1 cellular context compared by ENCODE assay signal in the genomic region with DNA sequence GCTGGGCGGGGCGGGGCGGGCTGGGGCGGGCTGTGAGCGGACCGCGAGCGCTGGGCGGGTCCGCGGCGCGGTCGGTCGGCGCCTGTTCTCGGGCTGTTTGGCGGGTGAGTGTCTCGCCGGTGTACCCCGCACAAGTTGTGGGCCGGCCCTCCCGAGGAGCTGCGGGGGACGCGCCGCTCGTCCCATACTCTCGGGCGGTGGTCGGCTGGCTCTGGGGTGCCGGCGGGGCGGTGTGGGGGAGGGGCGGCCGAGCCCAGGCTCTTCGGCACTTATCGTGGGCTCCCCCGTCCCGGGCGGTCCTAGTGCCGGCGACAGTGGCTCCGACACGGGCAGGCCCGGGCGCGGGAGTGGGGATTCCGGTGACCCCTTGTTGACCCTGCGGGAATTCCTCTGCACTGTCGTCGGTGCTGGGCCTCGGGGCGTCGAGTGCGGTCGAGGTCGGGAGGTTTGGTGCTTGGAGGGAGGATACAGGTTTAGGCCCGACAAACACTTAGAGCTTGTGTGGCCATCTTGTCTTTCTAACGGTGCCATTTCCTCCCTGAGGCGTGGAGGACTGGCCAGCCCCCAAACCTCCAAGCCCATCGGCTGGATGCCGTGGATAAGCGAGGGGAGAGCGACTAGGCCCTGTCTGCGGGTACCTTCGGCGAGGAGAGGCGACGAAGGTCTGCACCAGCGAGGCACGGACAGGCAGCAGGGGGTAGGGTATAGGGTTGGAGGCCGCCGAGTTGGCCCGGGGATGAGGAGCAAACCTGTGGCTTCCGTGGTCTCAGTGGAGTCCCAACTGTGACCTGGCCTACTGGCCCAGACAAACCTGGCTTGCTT.
TF ChIP-seq lines count a peak whose summit lies in the region.

A gene (plus strand): TSS at position 47 of the 822 bp plus-strand sequence. CDS start 8,308 bp downstream, outside the sequence.

TF ChIP-seq in K562, 482 proteins besides CTCF, POLR2A, EP300 and RAD21 (continues in another document):
- TF ChIP-seq, protein P1, sequence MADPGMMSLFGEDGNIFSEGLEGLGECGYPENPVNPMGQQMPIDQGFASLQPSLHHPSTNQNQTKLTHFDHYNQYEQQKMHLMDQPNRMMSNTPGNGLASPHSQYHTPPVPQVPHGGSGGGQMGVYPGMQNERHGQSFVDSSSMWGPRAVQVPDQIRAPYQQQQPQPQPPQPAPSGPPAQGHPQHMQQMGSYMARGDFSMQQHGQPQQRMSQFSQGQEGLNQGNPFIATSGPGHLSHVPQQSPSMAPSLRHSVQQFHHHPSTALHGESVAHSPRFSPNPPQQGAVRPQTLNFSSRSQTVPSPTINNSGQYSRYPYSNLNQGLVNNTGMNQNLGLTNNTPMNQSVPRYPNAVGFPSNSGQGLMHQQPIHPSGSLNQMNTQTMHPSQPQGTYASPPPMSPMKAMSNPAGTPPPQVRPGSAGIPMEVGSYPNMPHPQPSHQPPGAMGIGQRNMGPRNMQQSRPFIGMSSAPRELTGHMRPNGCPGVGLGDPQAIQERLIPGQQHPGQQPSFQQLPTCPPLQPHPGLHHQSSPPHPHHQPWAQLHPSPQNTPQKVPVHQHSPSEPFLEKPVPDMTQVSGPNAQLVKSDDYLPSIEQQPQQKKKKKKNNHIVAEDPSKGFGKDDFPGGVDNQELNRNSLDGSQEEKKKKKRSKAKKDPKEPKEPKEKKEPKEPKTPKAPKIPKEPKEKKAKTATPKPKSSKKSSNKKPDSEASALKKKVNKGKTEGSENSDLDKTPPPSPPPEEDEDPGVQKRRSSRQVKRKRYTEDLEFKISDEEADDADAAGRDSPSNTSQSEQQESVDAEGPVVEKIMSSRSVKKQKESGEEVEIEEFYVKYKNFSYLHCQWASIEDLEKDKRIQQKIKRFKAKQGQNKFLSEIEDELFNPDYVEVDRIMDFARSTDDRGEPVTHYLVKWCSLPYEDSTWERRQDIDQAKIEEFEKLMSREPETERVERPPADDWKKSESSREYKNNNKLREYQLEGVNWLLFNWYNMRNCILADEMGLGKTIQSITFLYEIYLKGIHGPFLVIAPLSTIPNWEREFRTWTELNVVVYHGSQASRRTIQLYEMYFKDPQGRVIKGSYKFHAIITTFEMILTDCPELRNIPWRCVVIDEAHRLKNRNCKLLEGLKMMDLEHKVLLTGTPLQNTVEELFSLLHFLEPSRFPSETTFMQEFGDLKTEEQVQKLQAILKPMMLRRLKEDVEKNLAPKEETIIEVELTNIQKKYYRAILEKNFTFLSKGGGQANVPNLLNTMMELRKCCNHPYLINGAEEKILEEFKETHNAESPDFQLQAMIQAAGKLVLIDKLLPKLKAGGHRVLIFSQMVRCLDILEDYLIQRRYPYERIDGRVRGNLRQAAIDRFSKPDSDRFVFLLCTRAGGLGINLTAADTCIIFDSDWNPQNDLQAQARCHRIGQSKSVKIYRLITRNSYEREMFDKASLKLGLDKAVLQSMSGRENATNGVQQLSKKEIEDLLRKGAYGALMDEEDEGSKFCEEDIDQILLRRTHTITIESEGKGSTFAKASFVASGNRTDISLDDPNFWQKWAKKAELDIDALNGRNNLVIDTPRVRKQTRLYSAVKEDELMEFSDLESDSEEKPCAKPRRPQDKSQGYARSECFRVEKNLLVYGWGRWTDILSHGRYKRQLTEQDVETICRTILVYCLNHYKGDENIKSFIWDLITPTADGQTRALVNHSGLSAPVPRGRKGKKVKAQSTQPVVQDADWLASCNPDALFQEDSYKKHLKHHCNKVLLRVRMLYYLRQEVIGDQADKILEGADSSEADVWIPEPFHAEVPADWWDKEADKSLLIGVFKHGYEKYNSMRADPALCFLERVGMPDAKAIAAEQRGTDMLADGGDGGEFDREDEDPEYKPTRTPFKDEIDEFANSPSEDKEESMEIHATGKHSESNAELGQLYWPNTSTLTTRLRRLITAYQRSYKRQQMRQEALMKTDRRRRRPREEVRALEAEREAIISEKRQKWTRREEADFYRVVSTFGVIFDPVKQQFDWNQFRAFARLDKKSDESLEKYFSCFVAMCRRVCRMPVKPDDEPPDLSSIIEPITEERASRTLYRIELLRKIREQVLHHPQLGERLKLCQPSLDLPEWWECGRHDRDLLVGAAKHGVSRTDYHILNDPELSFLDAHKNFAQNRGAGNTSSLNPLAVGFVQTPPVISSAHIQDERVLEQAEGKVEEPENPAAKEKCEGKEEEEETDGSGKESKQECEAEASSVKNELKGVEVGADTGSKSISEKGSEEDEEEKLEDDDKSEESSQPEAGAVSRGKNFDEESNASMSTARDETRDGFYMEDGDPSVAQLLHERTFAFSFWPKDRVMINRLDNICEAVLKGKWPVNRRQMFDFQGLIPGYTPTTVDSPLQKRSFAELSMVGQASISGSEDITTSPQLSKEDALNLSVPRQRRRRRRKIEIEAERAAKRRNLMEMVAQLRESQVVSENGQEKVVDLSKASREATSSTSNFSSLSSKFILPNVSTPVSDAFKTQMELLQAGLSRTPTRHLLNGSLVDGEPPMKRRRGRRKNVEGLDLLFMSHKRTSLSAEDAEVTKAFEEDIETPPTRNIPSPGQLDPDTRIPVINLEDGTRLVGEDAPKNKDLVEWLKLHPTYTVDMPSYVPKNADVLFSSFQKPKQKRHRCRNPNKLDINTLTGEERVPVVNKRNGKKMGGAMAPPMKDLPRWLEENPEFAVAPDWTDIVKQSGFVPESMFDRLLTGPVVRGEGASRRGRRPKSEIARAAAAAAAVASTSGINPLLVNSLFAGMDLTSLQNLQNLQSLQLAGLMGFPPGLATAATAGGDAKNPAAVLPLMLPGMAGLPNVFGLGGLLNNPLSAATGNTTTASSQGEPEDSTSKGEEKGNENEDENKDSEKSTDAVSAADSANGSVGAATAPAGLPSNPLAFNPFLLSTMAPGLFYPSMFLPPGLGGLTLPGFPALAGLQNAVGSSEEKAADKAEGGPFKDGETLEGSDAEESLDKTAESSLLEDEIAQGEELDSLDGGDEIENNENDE (IDR thresholded peaks at IDR 0.05; ENCODE audit: low read depth, low read length): no peak
- TF ChIP-seq ZNF77 (CRISPR knock-in tag; IDR thresholded peaks at IDR 0.05) (no peak), TCF3 (CRISPR knock-in tag; IDR thresholded peaks at IDR 0.05) (no peak), FOXK1 (CRISPR knock-in tag; IDR thresholded peaks at IDR 0.05; ENCODE audit: borderline replicate concordance) (peak; percentile 78; the same call in 1 of the 2 replicates), CREBBP (IDR thresholded peaks at IDR 0.05; ENCODE audit: low read depth, low read length) (no peak), ZFX (CRISPR knock-in tag; IDR thresholded peaks at IDR 0.05) (peak; percentile 78), YY1 (IDR thresholded peaks at IDR 0.05; ENCODE audit: borderline replicate concordance in 1 of 3, control insufficient read depth in 1 of 3, extremely low read depth in 1 of 3, insufficient read depth in 3 of 3, insufficient read length in 1 of 3, insufficient replicate concordance in 2 of 3, low read depth in 1 of 3, low read length in 2 of 3) (peak; percentile 53 to 85 (median 65)), ZNF699 (CRISPR knock-in tag; IDR thresholded peaks at IDR 0.05; ENCODE audit: insufficient replicate concordance) (no peak), NONO (IDR thresholded peaks at IDR 0.05; ENCODE audit: low read depth in 2 of 2, low read length in 1 of 2) (peak in 1 of 2 experiments; percentile 53; a peak in 1 of 4 replicates), SIN3B (IDR thresholded peaks at IDR 0.05; ENCODE audit: low read depth) (no peak), GATAD2B (IDR thresholded peaks at IDR 0.05; ENCODE audit: borderline replicate concordance) (no peak), KAT8 (IDR thresholded peaks at IDR 0.05; ENCODE audit: low read depth) (no peak), ZNF274 (IDR thresholded peaks at IDR 0.05; ENCODE audit: borderline replicate concordance, low read depth, low read length) (no peak), THRAP3 (IDR thresholded peaks at IDR 0.05; ENCODE audit: borderline replicate concordance) (no peak), TEAD4 (IDR thresholded peaks at IDR 0.05; ENCODE audit: low read length) (0 out of 2 replicates have a peak, but pooled peaks have one; percentile 10), TEAD4 (CRISPR knock-in tag; IDR thresholded peaks at IDR 0.05; ENCODE audit: borderline replicate concordance) (no peak), MEF2D (tag; conservative IDR thresholded peaks at IDR 0.05; ENCODE audit: low read depth) (no peak), HLTF (IDR thresholded peaks at IDR 0.05) (no peak), SP2 (IDR thresholded peaks at IDR 0.05; ENCODE audit: extremely low read depth, low read depth, low read length, poor library complexity, severe bottlenecking) (no peak), ZSCAN29 (IDR thresholded peaks at IDR 0.05) (no peak), SMAD2 (IDR thresholded peaks at IDR 0.05; ENCODE audit: low read depth, low read length) (no peak), TOE1 (IDR thresholded peaks at IDR 0.05; ENCODE audit: borderline replicate concordance) (peak; percentile 42), TOE1 (CRISPR knock-in tag; IDR thresholded peaks at IDR 0.05; ENCODE audit: borderline replicate concordance, low read depth) (no peak), NFE2 (IDR thresholded peaks at IDR 0.05; ENCODE audit: low read depth) (no peak), KAT2B (IDR thresholded peaks at IDR 0.05; ENCODE audit: low read depth, low read length) (no peak), ZNF184 (CRISPR knock-in tag; IDR thresholded peaks at IDR 0.05) (no peak), ZBED1 (IDR thresholded peaks at IDR 0.05) (no peak)
- TF ChIP-seq, protein P2, sequence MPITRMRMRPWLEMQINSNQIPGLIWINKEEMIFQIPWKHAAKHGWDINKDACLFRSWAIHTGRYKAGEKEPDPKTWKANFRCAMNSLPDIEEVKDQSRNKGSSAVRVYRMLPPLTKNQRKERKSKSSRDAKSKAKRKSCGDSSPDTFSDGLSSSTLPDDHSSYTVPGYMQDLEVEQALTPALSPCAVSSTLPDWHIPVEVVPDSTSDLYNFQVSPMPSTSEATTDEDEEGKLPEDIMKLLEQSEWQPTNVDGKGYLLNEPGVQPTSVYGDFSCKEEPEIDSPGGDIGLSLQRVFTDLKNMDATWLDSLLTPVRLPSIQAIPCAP (CRISPR knock-in tag; IDR thresholded peaks at IDR 0.05; ENCODE audit: borderline replicate concordance): no peak
- TF ChIP-seq, protein P3, sequence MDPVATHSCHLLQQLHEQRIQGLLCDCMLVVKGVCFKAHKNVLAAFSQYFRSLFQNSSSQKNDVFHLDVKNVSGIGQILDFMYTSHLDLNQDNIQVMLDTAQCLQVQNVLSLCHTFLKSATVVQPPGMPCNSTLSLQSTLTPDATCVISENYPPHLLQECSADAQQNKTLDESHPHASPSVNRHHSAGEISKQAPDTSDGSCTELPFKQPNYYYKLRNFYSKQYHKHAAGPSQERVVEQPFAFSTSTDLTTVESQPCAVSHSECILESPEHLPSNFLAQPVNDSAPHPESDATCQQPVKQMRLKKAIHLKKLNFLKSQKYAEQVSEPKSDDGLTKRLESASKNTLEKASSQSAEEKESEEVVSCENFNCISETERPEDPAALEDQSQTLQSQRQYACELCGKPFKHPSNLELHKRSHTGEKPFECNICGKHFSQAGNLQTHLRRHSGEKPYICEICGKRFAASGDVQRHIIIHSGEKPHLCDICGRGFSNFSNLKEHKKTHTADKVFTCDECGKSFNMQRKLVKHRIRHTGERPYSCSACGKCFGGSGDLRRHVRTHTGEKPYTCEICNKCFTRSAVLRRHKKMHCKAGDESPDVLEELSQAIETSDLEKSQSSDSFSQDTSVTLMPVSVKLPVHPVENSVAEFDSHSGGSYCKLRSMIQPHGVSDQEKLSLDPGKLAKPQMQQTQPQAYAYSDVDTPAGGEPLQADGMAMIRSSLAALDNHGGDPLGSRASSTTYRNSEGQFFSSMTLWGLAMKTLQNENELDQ (CRISPR knock-in tag; IDR thresholded peaks at IDR 0.05; ENCODE audit: borderline replicate concordance): no peak
- TF ChIP-seq, protein P4, sequence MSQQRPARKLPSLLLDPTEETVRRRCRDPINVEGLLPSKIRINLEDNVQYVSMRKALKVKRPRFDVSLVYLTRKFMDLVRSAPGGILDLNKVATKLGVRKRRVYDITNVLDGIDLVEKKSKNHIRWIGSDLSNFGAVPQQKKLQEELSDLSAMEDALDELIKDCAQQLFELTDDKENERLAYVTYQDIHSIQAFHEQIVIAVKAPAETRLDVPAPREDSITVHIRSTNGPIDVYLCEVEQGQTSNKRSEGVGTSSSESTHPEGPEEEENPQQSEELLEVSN (IDR thresholded peaks at IDR 0.05; ENCODE audit: borderline replicate concordance in 1 of 2, extremely low read depth in 1 of 2, insufficient read depth in 1 of 2, insufficient read length in 1 of 2, low read depth in 1 of 2, low read length in 1 of 2, poor library complexity in 1 of 2, severe bottlenecking in 1 of 2): peak; percentile 41
- TF ChIP-seq, protein P5, sequence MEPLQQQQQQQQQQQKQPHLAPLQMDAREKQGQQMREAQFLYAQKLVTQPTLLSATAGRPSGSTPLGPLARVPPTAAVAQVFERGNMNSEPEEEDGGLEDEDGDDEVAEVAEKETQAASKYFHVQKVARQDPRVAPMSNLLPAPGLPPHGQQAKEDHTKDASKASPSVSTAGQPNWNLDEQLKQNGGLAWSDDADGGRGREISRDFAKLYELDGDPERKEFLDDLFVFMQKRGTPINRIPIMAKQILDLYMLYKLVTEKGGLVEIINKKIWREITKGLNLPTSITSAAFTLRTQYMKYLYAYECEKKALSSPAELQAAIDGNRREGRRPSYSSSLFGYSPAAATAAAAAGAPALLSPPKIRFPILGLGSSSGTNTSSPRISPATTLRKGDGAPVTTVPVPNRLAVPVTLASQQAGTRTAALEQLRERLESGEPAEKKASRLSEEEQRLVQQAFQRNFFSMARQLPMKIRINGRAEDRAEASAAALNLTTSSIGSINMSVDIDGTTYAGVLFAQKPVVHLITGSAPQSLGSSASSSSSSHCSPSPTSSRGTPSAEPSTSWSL (CRISPR knock-in tag; IDR thresholded peaks at IDR 0.05; ENCODE audit: borderline replicate concordance): no peak
- TF ChIP-seq, protein P6, sequence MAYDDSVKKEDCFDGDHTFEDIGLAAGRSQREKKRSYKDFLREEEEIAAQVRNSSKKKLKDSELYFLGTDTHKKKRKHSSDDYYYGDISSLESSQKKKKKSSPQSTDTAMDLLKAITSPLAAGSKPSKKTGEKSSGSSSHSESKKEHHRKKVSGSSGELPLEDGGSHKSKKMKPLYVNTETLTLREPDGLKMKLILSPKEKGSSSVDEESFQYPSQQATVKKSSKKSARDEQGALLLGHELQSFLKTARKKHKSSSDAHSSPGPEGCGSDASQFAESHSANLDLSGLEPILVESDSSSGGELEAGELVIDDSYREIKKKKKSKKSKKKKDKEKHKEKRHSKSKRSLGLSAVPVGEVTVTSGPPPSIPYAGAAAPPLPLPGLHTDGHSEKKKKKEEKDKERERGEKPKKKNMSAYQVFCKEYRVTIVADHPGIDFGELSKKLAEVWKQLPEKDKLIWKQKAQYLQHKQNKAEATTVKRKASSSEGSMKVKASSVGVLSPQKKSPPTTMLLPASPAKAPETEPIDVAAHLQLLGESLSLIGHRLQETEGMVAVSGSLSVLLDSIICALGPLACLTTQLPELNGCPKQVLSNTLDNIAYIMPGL (CRISPR knock-in tag; IDR thresholded peaks at IDR 0.05): no peak
